ENCODE assay signal across 3 cellular contexts in genomic region chr6:156996265-156996664, GRCh38.
TF ChIP-seq lines count a peak whose summit lies in the region.

No MANE protein-coding gene starts in this region.

TF ChIP-seq in GM23338, 12 proteins besides CTCF, POLR2A, EP300 and RAD21 (continues in another document):
- TF ChIP-seq JUNB (IDR thresholded peaks at IDR 0.05; ENCODE audit: unreplicated experiment) (no peak), EZH2phosphoT487 (IDR thresholded peaks at IDR 0.05; ENCODE audit: unreplicated experiment) (no peak), ZNF331 (CRISPR knock-in tag; IDR thresholded peaks at IDR 0.05; ENCODE audit: low read depth) (no peak), ZNF114 (CRISPR knock-in tag; IDR thresholded peaks at IDR 0.05) (no peak), POLR2AphosphoS5 (IDR thresholded peaks at IDR 0.05; ENCODE audit: low read depth) (no peak), STAT1 (IDR thresholded peaks at IDR 0.05; ENCODE audit: unreplicated experiment) (no peak), CREB1 (CRISPR knock-in tag; IDR thresholded peaks at IDR 0.05; ENCODE audit: low read depth) (no peak), ETS1 (IDR thresholded peaks at IDR 0.05) (no peak), REST (IDR thresholded peaks at IDR 0.05; ENCODE audit: unreplicated experiment) (no peak), NANOG (IDR thresholded peaks at IDR 0.05; ENCODE audit: borderline replicate concordance) (no peak)

TF ChIP-seq in WTC11, 78 proteins besides CTCF, POLR2A, EP300 and RAD21:
- TF ChIP-seq ZNF512 (CRISPR knock-in tag; IDR thresholded peaks at IDR 0.05; ENCODE audit: borderline replicate concordance) (no peak), ZMAT4 (CRISPR knock-in tag; IDR thresholded peaks at IDR 0.05) (no peak), E2F5 (CRISPR knock-in tag; IDR thresholded peaks at IDR 0.05) (no peak), ZNF416 (CRISPR knock-in tag; IDR thresholded peaks at IDR 0.05) (no peak), OVOL2 (CRISPR knock-in tag; IDR thresholded peaks at IDR 0.05; ENCODE audit: borderline replicate concordance) (no peak), JUN (CRISPR knock-in tag; IDR thresholded peaks at IDR 0.05) (no peak), GABPB1 (CRISPR knock-in tag; IDR thresholded peaks at IDR 0.05) (no peak), CREM (CRISPR knock-in tag; IDR thresholded peaks at IDR 0.05) (no peak), MYBL2 (CRISPR knock-in tag; IDR thresholded peaks at IDR 0.05) (no peak), ARID4B (CRISPR knock-in tag; IDR thresholded peaks at IDR 0.05; ENCODE audit: borderline replicate concordance) (no peak)
TF ChIP-seq in WTC11: peak in this region for 0.

TF ChIP-seq in H1, 55 proteins besides CTCF, POLR2A, EP300 and RAD21:
- no peak for TF ChIP-seq SIN3A (conservative IDR thresholded peaks at IDR 0.05 in 1 of 2, IDR thresholded peaks at IDR 0.05 in 1 of 2; ENCODE audit: low read depth in 1 of 2, low read length in 2 of 2)
- TF ChIP-seq SIRT6 (IDR thresholded peaks at IDR 0.05; ENCODE audit: low read length) = no peak
- no peak for TF ChIP-seq SUZ12 (IDR thresholded peaks at IDR 0.05; ENCODE audit: low read length)
- TF ChIP-seq CBX5 (IDR thresholded peaks at IDR 0.05; ENCODE audit: low read depth, low read length) = no peak
